In genomic region chr18:57051586-57052044, GRCh38 we compare ENCODE assay signal across 1 cellular context.
TF ChIP-seq lines count a peak whose summit lies in the region.

No MANE protein-coding gene starts in this region.

TF ChIP-seq in K562, 482 proteins besides CTCF, POLR2A, EP300 and RAD21 (continued from another document and continues in another):
- TF ChIP-seq RNF2 (IDR thresholded peaks at IDR 0.05): 0 out of 2 replicates have a peak, but pooled peaks have one; percentile 32
- no peak for TF ChIP-seq TCF7 (IDR thresholded peaks at IDR 0.05; ENCODE audit: borderline replicate concordance)
- no peak for TF ChIP-seq ZNF609 (CRISPR knock-in tag; IDR thresholded peaks at IDR 0.05; ENCODE audit: borderline replicate concordance)
- no peak for TF ChIP-seq DIDO1 (tag; IDR thresholded peaks at IDR 0.05; ENCODE audit: low read depth)
- TF ChIP-seq EGR1 (conservative IDR thresholded peaks at IDR 0.05): no peak
- no peak for TF ChIP-seq SUPT5H (IDR thresholded peaks at IDR 0.05)
- no peak for TF ChIP-seq ZEB2 (IDR thresholded peaks at IDR 0.05)
- peak in 1 of 2 experiments; percentile 33; a peak in 1 of 4 replicates for TF ChIP-seq MNT (conservative IDR thresholded peaks at IDR 0.05)
- TF ChIP-seq NR3C1 (CRISPR knock-in tag; IDR thresholded peaks at IDR 0.05): no peak
- no peak for TF ChIP-seq ARID2 (IDR thresholded peaks at IDR 0.05)
- no peak for TF ChIP-seq SAFB2 (IDR thresholded peaks at IDR 0.05; ENCODE audit: borderline replicate concordance, low read depth, low read length, severe bottlenecking)
- TF ChIP-seq NFRKB (IDR thresholded peaks at IDR 0.05; ENCODE audit: low read depth): no peak
- no peak for TF ChIP-seq ZBTB34 (CRISPR knock-in tag; IDR thresholded peaks at IDR 0.05)
- TF ChIP-seq THAP7 (CRISPR knock-in tag; IDR thresholded peaks at IDR 0.05): no peak
- TF ChIP-seq NFIC (IDR thresholded peaks at IDR 0.05): peak; percentile 96
- no peak for TF ChIP-seq TCF15 (CRISPR knock-in tag; IDR thresholded peaks at IDR 0.05)
- TF ChIP-seq NCOA4 (IDR thresholded peaks at IDR 0.05; ENCODE audit: partially characterized antibody): no peak
- peak; percentile 88 for TF ChIP-seq NCOR1 (IDR thresholded peaks at IDR 0.05)
- no peak for TF ChIP-seq ZNF318 (IDR thresholded peaks at IDR 0.05; ENCODE audit: borderline replicate concordance in 1 of 2, low read depth in 1 of 2)
- no peak for TF ChIP-seq RBFOX2 (IDR thresholded peaks at IDR 0.05; ENCODE audit: low read depth, low read length)
- no peak for TF ChIP-seq ZNF551 (CRISPR knock-in tag; IDR thresholded peaks at IDR 0.05)
- TF ChIP-seq MEF2A (IDR thresholded peaks at IDR 0.05; ENCODE audit: control insufficient read depth, low read depth, low read length): no peak
- no peak for TF ChIP-seq MITF (IDR thresholded peaks at IDR 0.05)
- TF ChIP-seq HOXB6 (CRISPR knock-in tag; IDR thresholded peaks at IDR 0.05; ENCODE audit: borderline replicate concordance): no peak
- no peak for TF ChIP-seq GATAD2A (IDR thresholded peaks at IDR 0.05)
- no peak for TF ChIP-seq ZNF431 (CRISPR knock-in tag; IDR thresholded peaks at IDR 0.05)
- TF ChIP-seq ZFP30 (CRISPR knock-in tag; IDR thresholded peaks at IDR 0.05; ENCODE audit: borderline replicate concordance): no peak
- TF ChIP-seq NR2C1 (IDR thresholded peaks at IDR 0.05): no peak
- no peak for TF ChIP-seq NR2C1 (tag; IDR thresholded peaks at IDR 0.05)
- TF ChIP-seq NUFIP1 (IDR thresholded peaks at IDR 0.05; ENCODE audit: partially characterized antibody): no peak
- TF ChIP-seq TEAD4 (IDR thresholded peaks at IDR 0.05; ENCODE audit: low read length): peak; percentile 89
- no peak for TF ChIP-seq TEAD4 (CRISPR knock-in tag; IDR thresholded peaks at IDR 0.05; ENCODE audit: borderline replicate concordance)
- TF ChIP-seq ATF2 (CRISPR knock-in tag; IDR thresholded peaks at IDR 0.05): no peak
- no peak for TF ChIP-seq STAT5B (CRISPR knock-in tag; IDR thresholded peaks at IDR 0.05)
- no peak for TF ChIP-seq NR2F6 (CRISPR knock-in tag; IDR thresholded peaks at IDR 0.05)
- TF ChIP-seq ZHX1 (conservative IDR thresholded peaks at IDR 0.05; ENCODE audit: low read length): no peak
- TF ChIP-seq ZKSCAN8 (CRISPR knock-in tag; IDR thresholded peaks at IDR 0.05): no peak
- no peak for TF ChIP-seq MAFF (IDR thresholded peaks at IDR 0.05; ENCODE audit: low read length)
- TF ChIP-seq CAMTA2 (CRISPR knock-in tag; conservative IDR thresholded peaks at IDR 0.05): no peak
- TF ChIP-seq HDAC6 (IDR thresholded peaks at IDR 0.05; ENCODE audit: low read depth, low read length): no peak
- TF ChIP-seq ZNF785 (CRISPR knock-in tag; IDR thresholded peaks at IDR 0.05): no peak
- TF ChIP-seq MTA3 (IDR thresholded peaks at IDR 0.05; ENCODE audit: borderline replicate concordance): no peak
